ENCODE assay signal across 8 cellular contexts in genomic region chr14:49892301-49892635, GRCh38. TPM values are rescaled to one million over a fixed set of nuclear protein-coding genes. Genes with fewer than 3 reads are reported as not detected.
DNase-seq lines count a peak whose midpoint lies in the region; ATAC-seq, FAIRE-seq and TF ChIP-seq lines count a peak whose summit lies in the region.

No MANE protein-coding gene starts in this region.

- H3K27me3 ChIP-seq in Panc1 (ENCODE audit: control insufficient read depth, insufficient read depth, low read length) = no peaks in the 10 kb centered on the region
- H3K27me3 ChIP-seq in heart right ventricle = no peaks in the 10 kb centered on the region
- no peaks in the 10 kb centered on the region for H3K27me3 ChIP-seq in pancreas

- H3K4me1 ChIP-seq in Panc1 (ENCODE audit: control insufficient read depth, insufficient read depth, low read length) (no peaks in the 10 kb centered on the region; the same call in 1 of the 2 replicates), heart right ventricle (peaks cover 7 to 40% (median 35%) of the 10 kb centered on the region in 9 donors), pancreas (peaks cover 13 to 31% (median 26%) of the 10 kb centered on the region in 3 donors)

- H3K27ac Mint-ChIP-seq in IgD-negative memory B cell = peak overlapping the region; percentile 97 to 99 (median 99)

- no peak for FAIRE-seq in pancreas (lab: Jason Lieb, UNC)

- H3K27ac ChIP-seq in Panc1 (ENCODE audit: low read length) (peak overlapping the region; percentile 97), heart right ventricle (peak overlapping the region; percentile 98 to 100 (median 100)), pancreas (peak overlapping the region; percentile 95 to 100 (median 99))

- H3K9me3 ChIP-seq in Panc1 (ENCODE audit: control insufficient read depth, insufficient read depth, low read depth, low read length) (no peaks in the 10 kb centered on the region), heart right ventricle (no peaks in the 10 kb centered on the region), pancreas (no peaks in the 10 kb centered on the region)

- DNase-seq in DMS79 (lab: John Stamatoyannopoulos, UW) (peak; percentile 82), Panc1 (ENCODE audit: low read depth, low spot score) (no peak), amniotic epithelial cell (ENCODE audit: low read depth) (peak; percentile 89), heart right ventricle (peak in 1 of 2 donors; percentile 71), pancreas (peak in 3 of 6 donors; percentile 59 to 70 (median 65))
- no peak for DNase-seq in NK-92 treated with Interleukin-12 subunit alpha and Interleukin-12 subunit beta, amount 100 ng/mL, for 24 hours (lab: John Stamatoyannopoulos, UW)

- CTCF ChIA-PET in Panc1 (lab: Charles Lee) = interaction anchor here (0.6 to 0.9 kb wide), 4 partner anchors 12 to 428 kb away, joined by 3 read pairs; no protein-coding TSS in a partner anchor

- peak overlapping the region; percentile 94 to 99 (median 97) for H3K4me3 Mint-ChIP-seq in IgD-negative memory B cell

- peaks cover 17% of the 10 kb centered on the region for H3K36me3 Mint-ChIP-seq in IgD-negative memory B cell

- H3K4me3 ChIP-seq in Panc1 (ENCODE audit: low read depth in 2 of 2, low read length in 2 of 2) = peak overlapping the region; percentile 75 to 80
- H3K4me3 ChIP-seq in heart right ventricle = peak overlapping the region; percentile 82 to 100 (median 94)
- H3K4me3 ChIP-seq in pancreas = peak overlapping the region; percentile 92 to 100 (median 98)

- ATAC-seq in GM21447 (IDR thresholded peaks at IDR 0.05; ENCODE audit: unreplicated experiment) (peak; percentile 42), Panc1 (peak; percentile 15; the same call in 1 of the 2 replicates), heart right ventricle (peak; percentile 52 to 81 (median 71)), pancreas (peak; percentile 52 to 69 (median 67))

- H3K27me3 Mint-ChIP-seq in IgD-negative memory B cell = no peaks in the 10 kb centered on the region

- TF ChIP-seq CTCF in Panc1 (IDR thresholded peaks at IDR 0.05) (no peak), heart right ventricle (IDR thresholded peaks at IDR 0.05) (no peak), pancreas (IDR thresholded peaks at IDR 0.05) (no peak)

- H3K36me3 ChIP-seq in Panc1 (ENCODE audit: control insufficient read depth, insufficient read depth, low read length) (peaks cover 7% of the 10 kb centered on the region), heart right ventricle (peaks cover 0 to 28% (median 5%) of the 10 kb centered on the region in 9 donors), pancreas (peaks cover 0 to 6% (median 0%) of the 10 kb centered on the region in 3 donors)

- peaks cover 23 to 29% (median 27%) of the 10 kb centered on the region in 3 donors for H3K4me1 Mint-ChIP-seq in IgD-negative memory B cell

- BruUV-seq in Panc1 (replicated peaks; lab: Mats Ljungman, UMichigan) = no TSS peak

- H3K9me3 Mint-ChIP-seq in IgD-negative memory B cell = no peaks in the 10 kb centered on the region

- 3 to 4% methylated on average over 12 of the region's 12 CpGs for WGBS in heart right ventricle, 2 donors
- 1 to 2% methylated on average over 12 of the region's 12 CpGs for WGBS in pancreas, 2 donors

- POLR2A ChIA-PET in Panc1 (lab: Charles Lee) = interaction anchor here (0.6 to 1.4 kb wide), 5 partner anchors 8 to 111 kb away, joined by 3 to 7 read pairs (median 3); no protein-coding TSS in a partner anchor

- in situ Hi-C loops in Panc1 (cut with HindIII; ENCODE audit: low pct_unique_long_range_greater_than_20kb, low sequenced_read_pairs) = no loop called here

- intact Hi-C loops in Panc1 (cut with micrococcal nuclease; ENCODE audit: unreplicated experiment) = loop anchor here (10.0 kb wide), 2 partner anchors 53 to 83 kb away; no protein-coding TSS in a partner anchor
- intact Hi-C loops in heart right ventricle (cut with DNase I) = loop anchor here in 9 of 10 donors (1.0 to 10.0 kb wide), 7 partner anchors 23 to 215 kb away; no protein-coding TSS in a partner anchor
- intact Hi-C loops in pancreas (cut with DNase I) = loop anchor here in 1 of 3 donors (10.0 kb wide), 1 partner anchor 113 kb away; no protein-coding TSS in a partner anchor

RNA-seq across cellular contexts. Expression of gene ARF6, which starts 0.6 kb away (rescaled TPM):
- 222 TPM for polyA plus RNA-seq in IgD-negative memory B cell
- total RNA-seq in Panc1 (2021; ENCODE audit: unreplicated experiment) = 63.2 TPM
- polyA plus RNA-seq in Panc1 (2012; ENCODE audit: insufficient read length) = 51.1 TPM
- total RNA-seq in heart right ventricle = 10 to 100 TPM; 19.0 to 40.5 (median 25.5) TPM
- polyA plus RNA-seq in heart right ventricle = 10 to 100 TPM; 11.0 to 19.7 TPM
- 10 to 100 TPM; 12.4 to 32.4 (median 16.6) TPM for total RNA-seq in pancreas
- polyA plus RNA-seq in pancreas = 10 to 100 TPM in 1 of 2 donors, 1 to 10 TPM in 1; 8.9 to 16.7 TPM

RNA-seq across cellular contexts. Expression of gene NEMF, which starts 39.7 kb away (rescaled TPM):
- polyA plus RNA-seq in IgD-negative memory B cell (55.9 TPM), heart right ventricle (10 to 100 TPM; 18.0 to 54.2 TPM), pancreas (10 to 100 TPM; 22.3 to 24.7 TPM)
- total RNA-seq in Panc1 (2021; ENCODE audit: unreplicated experiment) (38.3 TPM), heart right ventricle (10 to 100 TPM; 45.0 to 67.4 (median 55.5) TPM), pancreas (10 to 100 TPM; 17.6 to 32.4 (median 21.7) TPM)
- 17.4 TPM for polyA plus RNA-seq in Panc1 (2012; ENCODE audit: insufficient read length)

Comparison
In these comparisons a context has a peak if more than half of its experiments do, and no peak if none do; other contexts are left out.
1. DNase-seq: peak in DMS79 (single experiment) and amniotic epithelial cell (single experiment); none in Panc1 (single experiment) and NK-92 treated with Interleukin-12 subunit alpha and Interleukin-12 subunit beta, amount 100 ng/mL, for 24 hours (single experiment).
2. ATAC-seq: peak in every context shown above with its lines; median percentile 71 in heart right ventricle; 67 in pancreas; 42 in GM21447; 15 in Panc1.
3. Peak in every context shown above with its lines, with median percentiles within 50 percentile points of each other: H3K27ac ChIP-seq and H3K4me3 ChIP-seq.